In the genomic region with DNA sequence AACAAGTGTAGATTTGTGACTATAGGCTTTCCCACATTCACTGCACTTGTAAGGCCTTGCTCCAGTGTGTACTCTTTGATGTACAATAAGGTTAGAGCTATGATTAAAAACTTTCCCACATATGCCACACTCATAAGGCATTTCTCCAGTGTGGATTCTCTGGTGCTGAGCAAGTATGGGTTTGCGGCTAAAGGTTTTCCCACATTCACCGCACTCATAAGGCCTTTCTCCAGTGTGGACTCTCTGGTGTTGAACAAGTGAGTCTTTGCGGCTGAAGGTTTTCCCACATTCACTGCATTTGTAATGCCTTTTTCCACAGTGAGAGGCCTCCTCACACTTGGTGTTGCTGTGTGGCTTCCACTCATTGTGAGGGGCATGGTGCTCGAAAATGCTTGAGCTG, we compare ENCODE assay signal across 1 cellular context.
TF ChIP-seq lines count a peak whose summit lies in the region.

No MANE protein-coding gene starts in this region.

TF ChIP-seq in K562, 482 proteins besides CTCF, POLR2A, EP300 and RAD21:
- TF ChIP-seq KAT8 (IDR thresholded peaks at IDR 0.05; ENCODE audit: low read depth) = no peak
- TF ChIP-seq, protein P1, sequence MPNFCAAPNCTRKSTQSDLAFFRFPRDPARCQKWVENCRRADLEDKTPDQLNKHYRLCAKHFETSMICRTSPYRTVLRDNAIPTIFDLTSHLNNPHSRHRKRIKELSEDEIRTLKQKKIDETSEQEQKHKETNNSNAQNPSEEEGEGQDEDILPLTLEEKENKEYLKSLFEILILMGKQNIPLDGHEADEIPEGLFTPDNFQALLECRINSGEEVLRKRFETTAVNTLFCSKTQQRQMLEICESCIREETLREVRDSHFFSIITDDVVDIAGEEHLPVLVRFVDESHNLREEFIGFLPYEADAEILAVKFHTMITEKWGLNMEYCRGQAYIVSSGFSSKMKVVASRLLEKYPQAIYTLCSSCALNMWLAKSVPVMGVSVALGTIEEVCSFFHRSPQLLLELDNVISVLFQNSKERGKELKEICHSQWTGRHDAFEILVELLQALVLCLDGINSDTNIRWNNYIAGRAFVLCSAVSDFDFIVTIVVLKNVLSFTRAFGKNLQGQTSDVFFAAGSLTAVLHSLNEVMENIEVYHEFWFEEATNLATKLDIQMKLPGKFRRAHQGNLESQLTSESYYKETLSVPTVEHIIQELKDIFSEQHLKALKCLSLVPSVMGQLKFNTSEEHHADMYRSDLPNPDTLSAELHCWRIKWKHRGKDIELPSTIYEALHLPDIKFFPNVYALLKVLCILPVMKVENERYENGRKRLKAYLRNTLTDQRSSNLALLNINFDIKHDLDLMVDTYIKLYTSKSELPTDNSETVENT (CRISPR knock-in tag; IDR thresholded peaks at IDR 0.05) = no peak
- TF ChIP-seq ZNF75A (CRISPR knock-in tag; IDR thresholded peaks at IDR 0.05) = peak; percentile 98
- no peak for TF ChIP-seq ZNF561 (CRISPR knock-in tag; conservative IDR thresholded peaks at IDR 0.05)
- no peak for TF ChIP-seq PRMT5 (CRISPR knock-in tag; IDR thresholded peaks at IDR 0.05)
- no peak for TF ChIP-seq BRCA1 (IDR thresholded peaks at IDR 0.05)
- TF ChIP-seq BRCA1 (CRISPR knock-in tag; IDR thresholded peaks at IDR 0.05) = no peak
- no peak for TF ChIP-seq HDAC2 (IDR thresholded peaks at IDR 0.05)
- TF ChIP-seq FOXK1 (CRISPR knock-in tag; IDR thresholded peaks at IDR 0.05; ENCODE audit: borderline replicate concordance) = no peak
- TF ChIP-seq MGA (IDR thresholded peaks at IDR 0.05) = no peak
- no peak for TF ChIP-seq SMAD1 (IDR thresholded peaks at IDR 0.05; ENCODE audit: low read depth, low read length, partially characterized antibody)
- 0 out of 3 replicates have a peak, but pooled peaks of 1 of the 2 experiments have one; percentile 23 for TF ChIP-seq CBX3 (IDR thresholded peaks at IDR 0.05; ENCODE audit: borderline replicate concordance in 1 of 2, low read length in 2 of 2)
- no peak for TF ChIP-seq CCNT2 (IDR thresholded peaks at IDR 0.05; ENCODE audit: borderline replicate concordance, extremely low read depth, insufficient read length, low read depth, low read length)
- no peak for TF ChIP-seq DPF2 (IDR thresholded peaks at IDR 0.05)
